In genomic region chr11:75539459-75540022, GRCh38 we compare ENCODE assay signal across 17 cellular contexts. TPM values are rescaled to one million over a fixed set of nuclear protein-coding genes. Genes with fewer than 3 reads are reported as not detected.
DNase-seq lines count a peak whose midpoint lies in the region; ATAC-seq and TF ChIP-seq lines count a peak whose summit lies in the region.
"Had no signal": no experiment of that assay in that cellular context is flagged by ENCODE, and none has a peak within 500 bp of the region (broad histone marks: within the 10 kb centered on the region; RNA-seq: fewer than 3 reads in every experiment).

No MANE protein-coding gene starts in this region.

- no peaks in the 10 kb centered on the region for H3K27me3 ChIP-seq in BLaER1
- no peaks in the 10 kb centered on the region for H3K27me3 ChIP-seq in tibial artery

- H3K4me3 ChIP-seq in BLaER1 (no peak overlapping the region), tibial artery (no peak overlapping the region)
- H3K4me3 ChIP-seq: GM23248 had no signal

- peaks cover 52% of the 10 kb centered on the region for H3K4me1 ChIP-seq in BLaER1
- H3K4me1 ChIP-seq in tibial artery = no peaks in the 10 kb centered on the region

- CTCF ChIA-PET in activated CD8-positive, alpha-beta T cell treated with anti-CD3 and anti-CD28 coated beads, Interleukin-2, amount 10 ng/mL, durations not matched to agents 7 days and 5 days (lab: Charles Lee) = no interaction called here

- no peaks in the 10 kb centered on the region for H4K20me1 ChIP-seq in BLaER1

- H3K27me3 Mint-ChIP-seq in brain (peaks cover 6% of the 10 kb centered on the region), neural crest cell (ENCODE audit: low read depth) (no peaks in the 10 kb centered on the region)
- peaks cover 3% of the 10 kb centered on the region for H3K27me3 Mint-ChIP-seq in activated CD8-positive, alpha-beta T cell treated with anti-CD3 and anti-CD28 coated beads, Interleukin-2, amount 10 ng/mL, durations not matched to agents 7 days and 5 days (ENCODE audit: low read depth)

- H3K9ac ChIP-seq in BLaER1 = no peak overlapping the region
- H3K9ac ChIP-seq: GM23248 had no signal

- H3K27ac ChIP-seq in BLaER1 (peak overlapping the region; percentile 38; the same call in 1 of the 2 replicates), tibial artery (no peak overlapping the region)
- H3K27ac ChIP-seq: GM23248, HL-60 had no signal

- H3K4me1 Mint-ChIP-seq in brain (peaks cover 21% of the 10 kb centered on the region), neural crest cell (peaks cover 13% of the 10 kb centered on the region)
- peaks cover 40% of the 10 kb centered on the region for H3K4me1 Mint-ChIP-seq in activated CD8-positive, alpha-beta T cell treated with anti-CD3 and anti-CD28 coated beads, Interleukin-2, amount 10 ng/mL, durations not matched to agents 7 days and 5 days (ENCODE audit: low read depth)

- H3K36me3 ChIP-seq in BLaER1 = no peaks in the 10 kb centered on the region
- H3K36me3 ChIP-seq in tibial artery = no peaks in the 10 kb centered on the region

- no peaks in the 10 kb centered on the region for H3K9me3 Mint-ChIP-seq in brain
- no peaks in the 10 kb centered on the region for H3K9me3 Mint-ChIP-seq in neural crest cell
- H3K9me3 Mint-ChIP-seq in activated CD8-positive, alpha-beta T cell treated with anti-CD3 and anti-CD28 coated beads, Interleukin-2, amount 10 ng/mL, durations not matched to agents 7 days and 5 days (ENCODE audit: insufficient read depth) = no peaks in the 10 kb centered on the region
- H3K9me3 Mint-ChIP-seq: CD4-positive, alpha-beta memory T cell had no signal

- no peaks in the 10 kb centered on the region for H3K36me3 Mint-ChIP-seq in brain
- H3K36me3 Mint-ChIP-seq in neural crest cell (ENCODE audit: low read depth) = no peaks in the 10 kb centered on the region
- no peaks in the 10 kb centered on the region for H3K36me3 Mint-ChIP-seq in activated CD8-positive, alpha-beta T cell treated with anti-CD3 and anti-CD28 coated beads, Interleukin-2, amount 10 ng/mL, durations not matched to agents 7 days and 5 days (ENCODE audit: low read depth)
- H3K36me3 Mint-ChIP-seq: CD4-positive, alpha-beta memory T cell had no signal

- no peak for ATAC-seq in GM21367 (IDR thresholded peaks at IDR 0.05; ENCODE audit: unreplicated experiment)
- no peak for ATAC-seq in activated CD8-positive, alpha-beta T cell treated with anti-CD3 and anti-CD28 coated beads, Interleukin-2, amount 10 ng/mL, durations not matched to agents 7 days and 5 days
- ATAC-seq: PC-3 had no signal

- H3K4me2 ChIP-seq in BLaER1 = no peak overlapping the region

- H3K9me3 ChIP-seq in BLaER1 (no peaks in the 10 kb centered on the region), tibial artery (no peaks in the 10 kb centered on the region)

- peak overlapping the region in 4 of 5 experiments; percentile 16 to 65 (median 46) for H3K27ac Mint-ChIP-seq in brain
- peak overlapping the region; percentile 91 for H3K27ac Mint-ChIP-seq in neural crest cell (ENCODE audit: unreplicated experiment)
- H3K27ac Mint-ChIP-seq in activated CD8-positive, alpha-beta T cell treated with anti-CD3 and anti-CD28 coated beads, Interleukin-2, amount 10 ng/mL, durations not matched to agents 7 days and 5 days = no peak overlapping the region

- DNase-seq in NCI-H526 (lab: John Stamatoyannopoulos, UW) (peak; percentile 84 to 90), neural crest cell (ENCODE audit: low read depth, low spot score) (no peak), tibial artery (no peak), NCI-H1930 (lab: John Stamatoyannopoulos, UW) (no peak)
- no peak for DNase-seq in activated CD8-positive, alpha-beta T cell treated with anti-CD3 and anti-CD28 coated beads, Interleukin-2, amount 10 ng/mL, durations not matched to agents 7 days and 5 days
- DNase-seq: CD4-positive, alpha-beta memory T cell; GF-D8; GM23248; KG1; NCI-H2029; NCI-H510A; NK-92 treated with Interleukin-12 subunit alpha and Interleukin-12 subunit beta, amount 100 ng/mL, for 24 hours; PC-3 had no signal

- H3K4me3 Mint-ChIP-seq in brain = no peak overlapping the region
- H3K4me3 Mint-ChIP-seq in neural crest cell = no peak overlapping the region
- H3K4me3 Mint-ChIP-seq in activated CD8-positive, alpha-beta T cell treated with anti-CD3 and anti-CD28 coated beads, Interleukin-2, amount 10 ng/mL, durations not matched to agents 7 days and 5 days = no peak overlapping the region
- H3K4me3 Mint-ChIP-seq: CD4-positive, alpha-beta memory T cell had no signal

- no peak for TF ChIP-seq CTCF in brain (conservative IDR thresholded peaks at IDR 0.05)
- no peak for TF ChIP-seq CTCF in neural crest cell (conservative IDR thresholded peaks at IDR 0.05)
- no peak for TF ChIP-seq CTCF in tibial artery (IDR thresholded peaks at IDR 0.05)

- POLR2A ChIA-PET in activated CD8-positive, alpha-beta T cell treated with anti-CD3 and anti-CD28 coated beads, Interleukin-2, amount 10 ng/mL, durations not matched to agents 7 days and 5 days (lab: Charles Lee) = no interaction called here

- intact Hi-C loops in tibial artery (cut with DNase I; ENCODE audit: low total_unique reads) = loop anchor here (10.0 kb wide), 1 partner anchor 125 kb away; the partner anchor contains the start of gene MAP6

RNA-seq across cellular contexts. Expression of gene GDPD5, which starts 13.8 kb away (rescaled TPM):
- polyA plus RNA-seq in brain (ENCODE audit: insufficient read depth, low read depth, low replicate concordance) = 18.9 TPM
- 13.3 and 15.4 TPM in 2 replicates for total RNA-seq in neural crest cell
- total RNA-seq in activated CD8-positive, alpha-beta T cell treated with anti-CD3 and anti-CD28 coated beads, Interleukin-2, amount 10 ng/mL, durations not matched to agents 7 days and 5 days = 10 to 100 TPM; 23.1 to 26.6 TPM

RNA-seq across cellular contexts. Expression of gene SERPINH1, which starts 22.5 kb away (rescaled TPM):
- polyA plus RNA-seq in brain (ENCODE audit: insufficient read depth, low read depth, low replicate concordance) = 53.2 TPM
- total RNA-seq in neural crest cell = 179 and 191 TPM in 2 replicates
- 10 to 100 TPM in 1 of 2 experiments, 1 to 10 TPM in 1; 9.3 to 10.8 TPM for total RNA-seq in activated CD8-positive, alpha-beta T cell treated with anti-CD3 and anti-CD28 coated beads, Interleukin-2, amount 10 ng/mL, durations not matched to agents 7 days and 5 days

Comparison
In these comparisons a context has a peak if more than half of its experiments do, and no peak if none do; other contexts are left out.
1. DNase-seq: peak in NCI-H526 (2 of 2); none in neural crest cell (single experiment), tibial artery (0 of 2), activated CD8-positive, alpha-beta T cell treated with anti-CD3 and anti-CD28 coated beads, Interleukin-2, amount 10 ng/mL, durations not matched to agents 7 days and 5 days (single experiment) and NCI-H1930 (0 of 2).
2. RNA of gene SERPINH1, which starts 22.5 kb away (total RNA-seq): 179 to 191 TPM in neural crest cell; 9.3 to 10.8 TPM in activated CD8-positive, alpha-beta T cell treated with anti-CD3 and anti-CD28 coated beads, Interleukin-2, amount 10 ng/mL, durations not matched to agents 7 days and 5 days; every median in the first group is over 10 times any median in the second.